In genomic region chr13:23889598-23890224, GRCh38 we compare ENCODE assay signal across 8 cellular contexts. TPM values are rescaled to one million over a fixed set of nuclear protein-coding genes. Genes with fewer than 3 reads are reported as not detected.
DNase-seq lines count a peak whose midpoint lies in the region; ATAC-seq and TF ChIP-seq lines count a peak whose summit lies in the region.

No MANE protein-coding gene starts in this region.

- peaks cover 14 to 28% (median 25%) of the 10 kb centered on the region in 3 donors for H3K4me1 Mint-ChIP-seq in T-cell

- H3K9me3 Mint-ChIP-seq in T-cell: no peaks in the 10 kb centered on the region

- peak overlapping the region; percentile 80 to 83 for H3K27ac Mint-ChIP-seq in T-cell

- CTCF ChIA-PET in AG04449 (lab: Yijun Ruan, JAX): interaction anchor here (0.6 to 5.7 kb wide), 40 partner anchors 8 to 535 kb away, joined by 3 to 66 read pairs (median 4); partner anchors contain the start of genes C1QTNF9B and TNFRSF19
- CTCF ChIA-PET in T-cell (lab: Charles Lee): interaction anchor here in 1 of 2 donors (0.6 to 1.1 kb wide), 2 partner anchors 313 to 338 kb away, joined by 5 to 7 read pairs; no protein-coding TSS in a partner anchor

- TF ChIP-seq CTCF in AG04449 (IDR thresholded peaks at IDR 0.05; ENCODE audit: insufficient read depth, low read length, missing control alignments): no peak

- peak overlapping the region; percentile 89 for H3K4me3 ChIP-seq in AG04449 (ENCODE audit: low read depth, low read length)
- peak overlapping the region; percentile 96 for H3K4me3 ChIP-seq in skeletal muscle satellite cell (ENCODE audit: low read length)

- peaks cover 6% of the 10 kb centered on the region for H3K4me1 ChIP-seq in skeletal muscle satellite cell (ENCODE audit: control insufficient read depth, insufficient read depth, low read length)

- peak overlapping the region; percentile 65 for H3K9ac ChIP-seq in skeletal muscle satellite cell (ENCODE audit: low read depth, low read length)

- peak overlapping the region; percentile 99 for H3K4me2 ChIP-seq in skeletal muscle satellite cell (ENCODE audit: low read length)

- peaks cover 4% of the 10 kb centered on the region for H3K36me3 ChIP-seq in skeletal muscle satellite cell (ENCODE audit: insufficient read depth, low read length)

- POLR2A ChIA-PET in AG04449 (lab: Yijun Ruan, JAX): interaction anchor here (0.7 kb wide), 1 partner anchor 457 kb away, joined by 3 read pairs; no protein-coding TSS in a partner anchor
- POLR2A ChIA-PET in T-cell (lab: Charles Lee): no interaction called here

- no peaks in the 10 kb centered on the region for H3K27me3 ChIP-seq in skeletal muscle satellite cell (ENCODE audit: control insufficient read depth, insufficient read depth, low read length)

- no peaks in the 10 kb centered on the region for H3K27me3 Mint-ChIP-seq in T-cell

- ATAC-seq in GM18517 (IDR thresholded peaks at IDR 0.05; ENCODE audit: unreplicated experiment) (peak; percentile 30), HG03108 (IDR thresholded peaks at IDR 0.05; ENCODE audit: unreplicated experiment) (peak; percentile 2), T-cell (replicated peaks in 1 of 4) (peak in 2 of 4 experiments; percentile 0 to 1)

- peaks cover 5% of the 10 kb centered on the region for H3K36me3 Mint-ChIP-seq in T-cell

- H3K4me3 Mint-ChIP-seq in T-cell: peak overlapping the region; percentile 84 to 92 (median 87)

- DNase-seq in AG04449 (ENCODE audit: low read depth, low spot score): no peak
- DNase-seq in T-cell: no peak
- peak; percentile 59 for DNase-seq in glomerular visceral epithelial cell (ENCODE audit: extremely low spot score)
- DNase-seq in dermis blood vessel endothelial cell: no peak
- no peak for DNase-seq in activated CD8-positive, alpha-beta memory T cell treated with anti-CD3 and anti-CD28 coated beads, Interleukin-2, amount 50 U/mL, for 48 hours

- H3K9me3 ChIP-seq in skeletal muscle satellite cell (replicated peaks; ENCODE audit: low read length): no peaks in the 10 kb centered on the region

RNA-seq across cellular contexts. Expression of gene MIPEP, which starts 0.5 kb away (rescaled TPM):
- total RNA-seq in T-cell: 10 to 100 TPM in 4 of 5 donors, 1 to 10 TPM in 1; 6.3 to 13.8 (median 12.3) TPM
- total RNA-seq in skeletal muscle satellite cell (2012; rRNA removed): 22.8 and 23.2 TPM in 2 replicates
- total RNA-seq in dermis blood vessel endothelial cell: 9.6 and 14.0 TPM in 2 replicates

RNA-seq across cellular contexts. Expression of gene C1QTNF9B, which starts 7.6 kb away (rescaled TPM):
- total RNA-seq in T-cell (not detected), dermis blood vessel endothelial cell (not detected in 2 replicates)
- not detected in 2 replicates for total RNA-seq in skeletal muscle satellite cell (2012; rRNA removed)
